Comparison of ENCODE assay signal across 10 cellular contexts in the genomic region with DNA sequence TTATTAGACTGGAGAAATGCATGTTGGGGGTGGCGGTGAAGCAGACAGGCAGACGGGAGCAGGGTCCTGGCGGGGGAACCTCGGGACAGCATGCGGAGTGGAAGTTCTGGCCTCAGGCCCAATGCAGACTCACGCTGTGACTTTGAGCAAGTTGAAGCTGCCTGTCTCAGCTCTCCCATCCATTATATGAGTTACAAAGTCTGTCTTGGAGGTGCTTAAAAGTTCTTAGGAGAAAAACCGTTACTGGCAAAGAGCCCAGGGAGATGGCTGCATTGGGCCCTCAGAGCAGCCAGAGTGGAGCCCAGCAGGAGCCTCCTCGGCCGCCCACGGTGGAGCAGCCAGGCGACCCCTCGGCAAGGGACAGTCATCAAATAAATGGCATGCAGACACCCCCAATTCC.
A peak's percentile ranks its signal among the peaks of the same experiment; 100 is the strongest.
DNase-seq lines count a peak whose midpoint lies in the region; ATAC-seq and TF ChIP-seq lines count a peak whose summit lies in the region.
"Had no signal": no experiment of that assay in that cellular context is flagged by ENCODE, and none has a peak within 500 bp of the region (broad histone marks: within the 10 kb centered on the region; RNA-seq: fewer than 3 reads in every experiment).

No MANE protein-coding gene starts in this region.

- no peaks in the 10 kb centered on the region for H3K9me3 ChIP-seq in heart right ventricle

- ATAC-seq in SK-N-SH treated with all-trans-retinoic acid at 6 μM for 48 hours (peak; percentile 55), heart right ventricle (peak; percentile 40 to 82 (median 70)), sciatic nerve (peak; percentile 49), HG03460 (IDR thresholded peaks at IDR 0.05; ENCODE audit: unreplicated experiment) (no peak), HG03442 (IDR thresholded peaks at IDR 0.05; ENCODE audit: unreplicated experiment) (no peak)

- H3K4me3 ChIP-seq in heart right ventricle = no peak overlapping the region

- peak overlapping the region; percentile 65 to 92 (median 86) for H3K27ac ChIP-seq in heart right ventricle

- no peak for TF ChIP-seq CTCF in heart right ventricle (IDR thresholded peaks at IDR 0.05)

- peaks cover 14 to 42% (median 24%) of the 10 kb centered on the region in 9 donors for H3K4me1 ChIP-seq in heart right ventricle

- intact Hi-C loops in heart right ventricle (cut with DNase I) = no loop called here
- intact Hi-C loops in sciatic nerve (cut with DNase I) = no loop called here

- WGBS in heart right ventricle, 2 donors = 29 to 39% methylated on average over 12 of the region's 12 CpGs

- DNase-seq in DMS 273 (lab: John Stamatoyannopoulos, UW; ENCODE audit: unreplicated experiment) (peak; percentile 84), heart right ventricle (peak; percentile 52), sciatic nerve (ENCODE audit: low spot score) (no peak), D341Med (ENCODE audit: low spot score) (no peak)
- no peak for DNase-seq in activated naive CD4-positive, alpha-beta T cell treated with anti-CD3 and anti-CD28 coated beads, Interleukin-2, amount 50 U/mL, for 16 hours
- DNase-seq: H7, NCI-H526 treated with DMSO at 0.1 percent for 48 hours had no signal

- no peaks in the 10 kb centered on the region for H3K27me3 ChIP-seq in heart right ventricle

- H3K36me3 ChIP-seq in heart right ventricle = no peaks in the 10 kb centered on the region

TF ChIP-seq in SK-N-SH treated with all-trans-retinoic acid at 6 μM for 48 hours, 23 proteins besides CTCF, POLR2A, EP300 and RAD21:
- TF ChIP-seq ISL1 (CRISPR knock-in tag; IDR thresholded peaks at IDR 0.05) = peak; percentile 26; the same call in 1 of the 2 replicates
- TF ChIP-seq CSDC2 (CRISPR knock-in tag; IDR thresholded peaks at IDR 0.05) = no peak

Comparison
In these comparisons a context has a peak if more than half of its experiments do, and no peak if none do; other contexts are left out.
1. DNase-seq: peak in DMS 273 (single experiment) and heart right ventricle (2 of 2); none in sciatic nerve (single experiment), activated naive CD4-positive, alpha-beta T cell treated with anti-CD3 and anti-CD28 coated beads, Interleukin-2, amount 50 U/mL, for 16 hours (single experiment) and D341Med (single experiment).
2. ATAC-seq: peak in SK-N-SH treated with all-trans-retinoic acid at 6 μM for 48 hours (single experiment), heart right ventricle (8 of 8) and sciatic nerve (single experiment); none in HG03460 (single experiment) and HG03442 (single experiment).